Comparison of ENCODE assay signal across 8 cellular contexts in genomic region chr1:145859491-145860159, GRCh38. TPM values are rescaled to one million over a fixed set of nuclear protein-coding genes. Genes with fewer than 3 reads are reported as not detected.
DNase-seq lines count a peak whose midpoint lies in the region; ATAC-seq and TF ChIP-seq lines count a peak whose summit lies in the region.

No MANE protein-coding gene starts in this region.

- H2AFZ ChIP-seq in trophoblast cell (ENCODE audit: insufficient read depth, low read length, poor library complexity), result peak overlapping the region; percentile 98

- H3K79me2 ChIP-seq in trophoblast cell (ENCODE audit: control insufficient read depth, insufficient read depth, low read length, poor library complexity), result peaks cover 2% of the 10 kb centered on the region

- H3K4me1 ChIP-seq in cardiac muscle cell (ENCODE audit: low read depth), result no peaks in the 10 kb centered on the region
- H3K4me1 ChIP-seq in trophoblast cell (ENCODE audit: control insufficient read depth in 1 of 2, insufficient read depth in 2 of 2, low read length in 2 of 2), result peaks cover 3 to 6% of the 10 kb centered on the region in 2 experiments

- H3K23ac ChIP-seq in trophoblast cell (ENCODE audit: low read length), result no peak overlapping the region

- TF ChIP-seq CTCF in GM10266 (IDR thresholded peaks at IDR 0.05; ENCODE audit: control insufficient read depth, insufficient read depth, low read depth, missing control alignments), result no peak
- TF ChIP-seq CTCF in cardiac muscle cell (IDR thresholded peaks at IDR 0.05; ENCODE audit: low read depth, low read length), result no peak
- peak; percentile 28 for TF ChIP-seq CTCF in type B pancreatic cell (conservative IDR thresholded peaks at IDR 0.05)

- no peaks in the 10 kb centered on the region for H3K9me3 ChIP-seq in cardiac muscle cell (ENCODE audit: low read depth)
- no peaks in the 10 kb centered on the region for H3K9me3 ChIP-seq in trophoblast cell (ENCODE audit: insufficient read depth, low read depth, low read length)

- ATAC-seq in HG02571 (IDR thresholded peaks at IDR 0.05; ENCODE audit: unreplicated experiment), result peak; percentile 74

- no peak overlapping the region for H3K4ac ChIP-seq in trophoblast cell (ENCODE audit: low read depth, low read length)

- H3K9me3 Mint-ChIP-seq in type B pancreatic cell, result no peaks in the 10 kb centered on the region

- H2BK120ac ChIP-seq in trophoblast cell (ENCODE audit: insufficient read depth, low read length, poor library complexity), result peak overlapping the region; percentile 56

- H3K4me2 ChIP-seq in trophoblast cell (ENCODE audit: low read length), result peak overlapping the region; percentile 99

- peak overlapping the region; percentile 62 for H3K9ac ChIP-seq in trophoblast cell (ENCODE audit: low read length)

- H3K27me3 ChIP-seq in cardiac muscle cell, result no peaks in the 10 kb centered on the region
- H3K27me3 ChIP-seq in trophoblast cell (ENCODE audit: insufficient read depth, low read length), result no peaks in the 10 kb centered on the region

- H3K27ac Mint-ChIP-seq in type B pancreatic cell, result peak overlapping the region; percentile 91

- H2BK5ac ChIP-seq in trophoblast cell (ENCODE audit: low read depth, low read length, poor library complexity), result peak overlapping the region; percentile 34

- peaks cover 11% of the 10 kb centered on the region for H3K36me3 Mint-ChIP-seq in type B pancreatic cell

- peak overlapping the region; percentile 99 for H3K4me3 Mint-ChIP-seq in type B pancreatic cell

- H3K4me3 ChIP-seq in cardiac muscle cell, result peak overlapping the region; percentile 73
- H3K4me3 ChIP-seq in trophoblast cell (ENCODE audit: low read depth, low read length), result peak overlapping the region; percentile 90

- H3K4me1 Mint-ChIP-seq in type B pancreatic cell (ENCODE audit: unreplicated experiment), result peaks cover 5% of the 10 kb centered on the region

- H3K14ac ChIP-seq in trophoblast cell (ENCODE audit: low read length), result peak overlapping the region; percentile 38

- DNase-seq in GM10266 (ENCODE audit: extremely low spot score), result peak; percentile 92
- DNase-seq in NCI-H1092 (lab: John Stamatoyannopoulos, UW), result peak; percentile 43
- peak; percentile 85 for DNase-seq in SKM-1 treated with dmso at 0.1 percent for 144 hours (lab: John Stamatoyannopoulos, UW; ENCODE audit: unreplicated experiment)
- DNase-seq in activated naive CD8-positive, alpha-beta T cell treated with anti-CD3 and anti-CD28 coated beads, Interleukin-2, amount 50 U/mL, for 16 hours (ENCODE audit: low read depth, low spot score), result peak; percentile 54
- peak; percentile 93 to 94 for DNase-seq in cardiac muscle cell (ENCODE audit: low read depth in 1 of 2, low spot score in 1 of 2)
- peak; percentile 91 to 93 for DNase-seq in trophoblast cell
- peak; percentile 87 for DNase-seq in type B pancreatic cell (ENCODE audit: extremely low spot score, unreplicated experiment)

- H4K8ac ChIP-seq in trophoblast cell (ENCODE audit: low read depth, low read length), result peak overlapping the region; percentile 44

- H3K27ac ChIP-seq in cardiac muscle cell (peak overlapping the region; percentile 82), trophoblast cell (ENCODE audit: low read depth, low read length) (peak overlapping the region; percentile 15)

- H4K12ac ChIP-seq in trophoblast cell (ENCODE audit: low read depth, low read length), result no peak overlapping the region

- H3K79me1 ChIP-seq in trophoblast cell (ENCODE audit: low read length), result peaks cover 5% of the 10 kb centered on the region

- H3K27me3 Mint-ChIP-seq in type B pancreatic cell, result peaks cover 12% of the 10 kb centered on the region

- no CpG with 5 or more reads among the region's 44 CpGs for WGBS in trophoblast cell (ENCODE audit: extremely low coverage, insufficient coverage, insufficient read length)

- H2BK12ac ChIP-seq in trophoblast cell (ENCODE audit: low read length), result peak overlapping the region; percentile 12

- no peak overlapping the region for H2AK5ac ChIP-seq in trophoblast cell (ENCODE audit: low read length)

- peak overlapping the region; percentile 63 for H3K18ac ChIP-seq in trophoblast cell (ENCODE audit: low read length)

- peak overlapping the region; percentile 30 for H4K91ac ChIP-seq in trophoblast cell (ENCODE audit: low read depth, low read length)

- peaks cover 5% of the 10 kb centered on the region for H3K36me3 ChIP-seq in cardiac muscle cell
- H3K36me3 ChIP-seq in trophoblast cell (ENCODE audit: control insufficient read depth in 1 of 2, insufficient read depth in 2 of 2, low read length in 2 of 2), result peaks cover 20 to 23% of the 10 kb centered on the region in 2 experiments

RNA-seq across cellular contexts. Expression of gene PIAS3, which starts 0.7 kb away (rescaled TPM):
- total RNA-seq in cardiac muscle cell (22.2 and 23.7 TPM in 2 replicates), type B pancreatic cell (ENCODE audit: low replicate concordance) (18.4 and 40.0 TPM in 2 replicates)
- 40.5 and 61.5 TPM in 2 replicates for polyA plus RNA-seq in cardiac muscle cell
- polyA plus RNA-seq in trophoblast cell (2013), result 40.7 and 42.0 TPM in 2 replicates

RNA-seq across cellular contexts. Expression of gene NUDT17, which starts 14.2 kb away (rescaled TPM):
- total RNA-seq in cardiac muscle cell, result 19.7 and 23.1 TPM in 2 replicates
- polyA plus RNA-seq in cardiac muscle cell, result 15.7 and 17.0 TPM in 2 replicates
- 2.2 TPM in 2 replicates for polyA plus RNA-seq in trophoblast cell (2013)
- total RNA-seq in type B pancreatic cell (ENCODE audit: low replicate concordance), result 2.1 and 4.0 TPM in 2 replicates

RNA-seq across cellular contexts. Expression of gene ANKRD35, which starts 26.0 kb away (rescaled TPM):
- total RNA-seq in cardiac muscle cell (0.11 TPM in 1 of 2 replicates, not detected in the other), type B pancreatic cell (ENCODE audit: low replicate concordance) (0.12 and 0.56 TPM in 2 replicates)
- 0.64 and 0.77 TPM in 2 replicates for polyA plus RNA-seq in cardiac muscle cell
- 0.03 and 0.04 TPM in 2 replicates for polyA plus RNA-seq in trophoblast cell (2013)

RNA-seq across cellular contexts. Expression of gene POLR3C, which starts 35.6 kb away (rescaled TPM):
- total RNA-seq in cardiac muscle cell (31.4 and 34.9 TPM in 2 replicates), type B pancreatic cell (ENCODE audit: low replicate concordance) (27.6 and 28.3 TPM in 2 replicates)
- polyA plus RNA-seq in cardiac muscle cell, result 33.2 and 44.6 TPM in 2 replicates
- 19.6 and 20.3 TPM in 2 replicates for polyA plus RNA-seq in trophoblast cell (2013)

RNA-seq across cellular contexts. Expression of gene RNF115, which starts 35.7 kb away (rescaled TPM):
- total RNA-seq in cardiac muscle cell (15.7 and 18.8 TPM in 2 replicates), type B pancreatic cell (ENCODE audit: low replicate concordance) (9.2 and 10.6 TPM in 2 replicates)
- polyA plus RNA-seq in cardiac muscle cell, result 12.9 and 14.5 TPM in 2 replicates
- 9.8 and 9.9 TPM in 2 replicates for polyA plus RNA-seq in trophoblast cell (2013)

Comparison
In these comparisons a context has a peak if more than half of its experiments do, and no peak if none do; other contexts are left out.
1. Peak in every context shown above with its lines: DNase-seq, ATAC-seq, H3K4me3 ChIP-seq and H3K27ac ChIP-seq.
2. DNase-seq: peak in every context shown above with its lines; median percentile 94 in cardiac muscle cell; 92 in GM10266; 92 in trophoblast cell; 87 in type B pancreatic cell; 85 in SKM-1 treated with dmso at 0.1 percent for 144 hours; 54 in activated naive CD8-positive, alpha-beta T cell treated with anti-CD3 and anti-CD28 coated beads, Interleukin-2, amount 50 U/mL, for 16 hours; 43 in NCI-H1092.